In genomic region chr22:49307071-49307830, GRCh38 we compare ENCODE assay signal across 21 cellular contexts.
DNase-seq lines count a peak whose midpoint lies in the region; ATAC-seq and TF ChIP-seq lines count a peak whose summit lies in the region.
"Had no signal": no experiment of that assay in that cellular context is flagged by ENCODE, and none has a peak within 500 bp of the region (broad histone marks: within the 10 kb centered on the region; RNA-seq: fewer than 3 reads in every experiment).

No MANE protein-coding gene starts in this region.

- intact Hi-C loops in Right ventricle myocardium inferior (cut with DNase I) (loop anchor here (10.0 kb wide), 1 partner anchor 732 kb away; no protein-coding TSS in a partner anchor), left cardiac atrium (cut with DNase I) (loop anchor here in 1 of 2 donors (5.0 kb wide), 1 partner anchor 730 kb away; no protein-coding TSS in a partner anchor), adrenal gland (cut with DNase I) (no loop called here), upper lobe of right lung (cut with DNase I) (no loop called here)

- no peak for TF ChIP-seq POLR2A in adrenal gland (IDR thresholded peaks at IDR 0.05)

- no peaks in the 10 kb centered on the region for H3K9me3 ChIP-seq in adrenal gland (replicated peaks in 1 of 3)
- H3K9me3 ChIP-seq in upper lobe of right lung = no peaks in the 10 kb centered on the region
- H3K9me3 ChIP-seq: ascending aorta, gastroesophageal sphincter, upper lobe of left lung had no signal

- no peak for TF ChIP-seq CTCF in adrenal gland (IDR thresholded peaks at IDR 0.05)
- no peak for TF ChIP-seq CTCF in mesothelial cell of epicardium (IDR thresholded peaks at IDR 0.05; ENCODE audit: unreplicated experiment)
- TF ChIP-seq CTCF in upper lobe of right lung (IDR thresholded peaks at IDR 0.05) = no peak
- no peak for TF ChIP-seq CTCF in WTC11 (IDR thresholded peaks at IDR 0.05)

- H3K4me3 Mint-ChIP-seq in mesothelial cell of epicardium = no peak overlapping the region
- no peak overlapping the region for H3K4me3 Mint-ChIP-seq in WTC11
- H3K4me3 Mint-ChIP-seq: activated CD8-positive, alpha-beta T cell treated with anti-CD3 and anti-CD28 coated beads, Interleukin-2, amount 10 ng/mL, durations not matched to agents 7 days and 5 days; CD8-positive, alpha-beta T cell; HFFc6 had no signal

- DNase-seq in Right ventricle myocardium inferior (ENCODE audit: missing footprints) (peak; percentile 20), left cardiac atrium (no peak), adrenal gland (peak in 4 of 7 donors; percentile 4 to 24 (median 8)), mesothelial cell of epicardium (ENCODE audit: low spot score in 2 of 2, unreplicated experiment in 2 of 2) (peak; percentile 12 to 28), upper lobe of right lung (peak; percentile 58), WTC11 (ENCODE audit: low spot score) (no peak), NCI-H1930 (lab: John Stamatoyannopoulos, UW) (no peak)
- DNase-seq: ACHN; activated CD8-positive, alpha-beta T cell treated with anti-CD3 and anti-CD28 coated beads, Interleukin-2, amount 10 ng/mL, durations not matched to agents 7 days and 5 days; activated gamma-delta T cell treated with Interleukin-2 at 50 U/mL for 16 hours; DND-41; HFFc6; Kasumi-1; NCI-H1105 treated with DMSO at 0.1 percent for 48 hours; NCI-H2171 treated with DMSO at 0.1 percent for 48 hours had no signal

- H3K4me3 ChIP-seq in adrenal gland (no peak overlapping the region), upper lobe of right lung (no peak overlapping the region)
- H3K4me3 ChIP-seq: ascending aorta, gastroesophageal sphincter, upper lobe of left lung had no signal

- no peaks in the 10 kb centered on the region for H3K36me3 Mint-ChIP-seq in mesothelial cell of epicardium
- H3K36me3 Mint-ChIP-seq in WTC11 = no peaks in the 10 kb centered on the region
- H3K36me3 Mint-ChIP-seq: CD8-positive, alpha-beta T cell had no signal

- H3K27ac ChIP-seq in adrenal gland (no peak overlapping the region), upper lobe of right lung (no peak overlapping the region)
- H3K27ac ChIP-seq: ascending aorta, epithelial cell of prostate, gastroesophageal sphincter, upper lobe of left lung had no signal

- H3K27me3 ChIP-seq in adrenal gland = peaks cover 20% of the 10 kb centered on the region
- H3K27me3 ChIP-seq in upper lobe of right lung = peaks cover 40% of the 10 kb centered on the region
- H3K27me3 ChIP-seq: ascending aorta had no signal

- WGBS in adrenal gland, 4 donors = 43 to 53% (median 52%) methylated on average over 8 to 19 of the region's 19 CpGs

- POLR2A ChIA-PET in WTC11 (lab: Charles Lee) = no interaction called here

- CTCF ChIA-PET in WTC11 (lab: Charles Lee) = interaction anchor here (1.6 to 3.1 kb wide), 3 partner anchors 261 to 325 kb away, joined by 5 to 127 read pairs (median 6); no protein-coding TSS in a partner anchor

- H3K27ac Mint-ChIP-seq in mesothelial cell of epicardium (no peak overlapping the region), WTC11 (no peak overlapping the region)
- H3K27ac Mint-ChIP-seq: activated CD8-positive, alpha-beta T cell treated with anti-CD3 and anti-CD28 coated beads, Interleukin-2, amount 10 ng/mL, durations not matched to agents 7 days and 5 days; CD8-positive, alpha-beta T cell; HFFc6 had no signal

- peaks cover 67% of the 10 kb centered on the region for H3K27me3 Mint-ChIP-seq in mesothelial cell of epicardium (ENCODE audit: low read depth)
- no peaks in the 10 kb centered on the region; the same call in 1 of the 2 replicates for H3K27me3 Mint-ChIP-seq in WTC11 (ENCODE audit: low read depth)

- H3K36me3 ChIP-seq in adrenal gland (replicated peaks in 1 of 2) = no peaks in the 10 kb centered on the region
- H3K36me3 ChIP-seq in upper lobe of right lung = no peaks in the 10 kb centered on the region
- H3K36me3 ChIP-seq: ascending aorta, gastroesophageal sphincter, upper lobe of left lung had no signal

- ATAC-seq in Right ventricle myocardium inferior (no peak), left cardiac atrium (no peak), upper lobe of right lung (no peak), WTC11 (no peak), GM18868 (IDR thresholded peaks at IDR 0.05; ENCODE audit: unreplicated experiment) (no peak)
- ATAC-seq: activated CD8-positive, alpha-beta T cell treated with anti-CD3 and anti-CD28 coated beads, Interleukin-2, amount 10 ng/mL, durations not matched to agents 7 days and 5 days; CD8-positive, alpha-beta T cell; gastroesophageal sphincter had no signal

- H3K9me3 Mint-ChIP-seq in mesothelial cell of epicardium (no peaks in the 10 kb centered on the region), WTC11 (no peaks in the 10 kb centered on the region)
- H3K9me3 Mint-ChIP-seq: CD8-positive, alpha-beta T cell had no signal

- H3K4me1 ChIP-seq in adrenal gland (replicated peaks in 1 of 2) (no peaks in the 10 kb centered on the region), upper lobe of right lung (no peaks in the 10 kb centered on the region)
- H3K4me1 ChIP-seq: ascending aorta had no signal

- H3K4me1 Mint-ChIP-seq in mesothelial cell of epicardium (peaks cover 3% of the 10 kb centered on the region), WTC11 (no peaks in the 10 kb centered on the region)

TF ChIP-seq in WTC11, 78 proteins besides CTCF, POLR2A, EP300 and RAD21:
- no peak for TF ChIP-seq SMAD4 (CRISPR knock-in tag; IDR thresholded peaks at IDR 0.05)
- no peak for TF ChIP-seq TCF7 (CRISPR knock-in tag; IDR thresholded peaks at IDR 0.05; ENCODE audit: low read depth)
- TF ChIP-seq FOXP1 (CRISPR knock-in tag; IDR thresholded peaks at IDR 0.05; ENCODE audit: borderline replicate concordance) = no peak
TF ChIP-seq in WTC11: peak in this region for 0.

Comparison
In these comparisons a context has a peak if more than half of its experiments do, and no peak if none do; other contexts are left out.
1. DNase-seq: peak in Right ventricle myocardium inferior (single experiment), adrenal gland (4 of 7), mesothelial cell of epicardium (2 of 2) and upper lobe of right lung (single experiment); none in left cardiac atrium (single experiment), WTC11 (single experiment) and NCI-H1930 (0 of 2).